ENCODE assay signal across 10 cellular contexts in genomic region chr6:132218063-132218696, GRCh38.
DNase-seq lines count a peak whose midpoint lies in the region; ATAC-seq and TF ChIP-seq lines count a peak whose summit lies in the region.
"Had no signal": no experiment of that assay in that cellular context is flagged by ENCODE, and none has a peak within 500 bp of the region (broad histone marks: within the 10 kb centered on the region; RNA-seq: fewer than 3 reads in every experiment).

No MANE protein-coding gene starts in this region.

- TF ChIP-seq CTCF in astrocyte of the spinal cord (IDR thresholded peaks at IDR 0.05; ENCODE audit: low read depth, low read length) (peak; percentile 44), liver (IDR thresholded peaks at IDR 0.05; ENCODE audit: low read depth, low read length, missing input control) (no peak)

- H3K27me3 ChIP-seq in liver (ENCODE audit: control insufficient read depth in 4 of 4, insufficient read depth in 4 of 4, low read length in 3 of 4), result no peaks in the 10 kb centered on the region

- DNase-seq in DMS114 treated with DMSO at 0.1 percent for 48 hours (lab: John Stamatoyannopoulos, UW; ENCODE audit: unreplicated experiment), result peak; percentile 8
- peak; percentile 52 for DNase-seq in LHCN-M2 (ENCODE audit: low read depth)
- DNase-seq in astrocyte of the spinal cord (ENCODE audit: low read depth, low spot score), result peak; percentile 69
- DNase-seq in GOT3 (lab: John Stamatoyannopoulos, UW), result no peak
- DNase-seq in stimulated activated CD8-positive, alpha-beta memory T cell treated with anti-CD3 and anti-CD28 coated beads, Interleukin-4, amount 100 ng/mL, for 48 hours, result no peak
- DNase-seq in NK-92 (lab: John Stamatoyannopoulos, UW; ENCODE audit: unreplicated experiment), result no peak

- no peak overlapping the region for H3K9ac ChIP-seq in liver (ENCODE audit: low read depth in 1 of 2, low read length in 2 of 2)

- WGBS in liver, result 35% methylated on average over 5 of the region's 5 CpGs

- H3K9me3 ChIP-seq in liver (ENCODE audit: control insufficient read depth in 4 of 4, low read length in 3 of 4), result no peaks in the 10 kb centered on the region

- no peak for ATAC-seq in HG02852 (IDR thresholded peaks at IDR 0.05; ENCODE audit: unreplicated experiment)

- TF ChIP-seq RAD21 in liver (IDR thresholded peaks at IDR 0.05), result peak; percentile 78 to 79

- no peak overlapping the region for H3K27ac ChIP-seq in liver (ENCODE audit: low read depth in 1 of 2, low read length in 2 of 2)
- H3K27ac ChIP-seq: epithelial cell of prostate, HL-60 had no signal

- H3K4me3 ChIP-seq in astrocyte of the spinal cord (ENCODE audit: low read depth, low read length) (no peak overlapping the region), liver (ENCODE audit: low read depth in 1 of 3, low read length in 3 of 3) (no peak overlapping the region)

- H3K36me3 ChIP-seq in liver (ENCODE audit: control insufficient read depth in 4 of 4, insufficient read depth in 3 of 4, low read depth in 1 of 4, low read length in 3 of 4), result no peaks in the 10 kb centered on the region

- no peaks in the 10 kb centered on the region for H3K4me1 ChIP-seq in liver (ENCODE audit: control insufficient read depth in 4 of 4, insufficient read depth in 4 of 4, low read length in 3 of 4)

- in situ Hi-C loops in astrocyte of the spinal cord (cut with HindIII; ENCODE audit: low sequenced_read_pairs), result no loop called here

TF ChIP-seq in liver, 16 proteins besides CTCF, POLR2A, EP300 and RAD21:
- TF ChIP-seq FOXA2 (IDR thresholded peaks at IDR 0.05) (no peak), ZBTB33 (IDR thresholded peaks at IDR 0.05) (no peak)

Comparison
In these comparisons a context has a peak if more than half of its experiments do, and no peak if none do; other contexts are left out.
1. DNase-seq: peak in DMS114 treated with DMSO at 0.1 percent for 48 hours (single experiment), LHCN-M2 (single experiment) and astrocyte of the spinal cord (single experiment); none in GOT3 (single experiment), stimulated activated CD8-positive, alpha-beta memory T cell treated with anti-CD3 and anti-CD28 coated beads, Interleukin-4, amount 100 ng/mL, for 48 hours (single experiment) and NK-92 (single experiment).